In the genomic region with DNA sequence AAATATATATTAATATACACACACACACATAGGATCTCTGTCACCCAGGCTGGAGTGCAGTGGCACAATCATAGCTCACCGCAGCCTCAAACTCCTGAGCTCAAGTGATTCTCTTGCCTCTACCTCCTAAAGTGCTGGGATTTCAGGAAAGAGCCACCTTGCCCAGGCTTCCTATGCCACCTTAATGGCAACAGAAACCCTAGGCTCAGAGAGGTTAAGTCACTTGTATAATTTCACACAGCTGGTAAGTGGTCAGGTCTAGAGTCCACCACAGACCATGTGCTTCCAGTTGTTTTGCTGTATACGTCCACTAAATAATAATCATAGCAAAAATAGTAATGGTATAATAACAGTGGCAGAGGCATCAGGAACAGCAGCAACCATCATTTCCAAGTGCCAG, we compare ENCODE assay signal across 27 cellular contexts. TPM values are rescaled to one million over a fixed set of nuclear protein-coding genes. Genes with fewer than 3 reads are reported as not detected.
A peak's percentile ranks its signal among the peaks of the same experiment; 100 is the strongest.
DNase-seq lines count a peak whose midpoint lies in the region; ATAC-seq and TF ChIP-seq lines count a peak whose summit lies in the region.
"Had no signal": no experiment of that assay in that cellular context is flagged by ENCODE, and none has a peak within 500 bp of the region (broad histone marks: within the 10 kb centered on the region; RNA-seq: fewer than 3 reads in every experiment).

No MANE protein-coding gene starts in this region.

- H3K27me3 Mint-ChIP-seq in activated naive CD4-positive, alpha-beta T cell treated with anti-CD3 and anti-CD28 coated beads, Interleukin-2, amount 10 ng/mL, durations not matched to agents 7 days and 5 days: peaks cover 33% of the 10 kb centered on the region
- peaks cover 27% of the 10 kb centered on the region for H3K27me3 Mint-ChIP-seq in brain
- peaks cover 5% of the 10 kb centered on the region for H3K27me3 Mint-ChIP-seq in osteocyte (ENCODE audit: unreplicated experiment)
- H3K27me3 Mint-ChIP-seq: activated naive CD4-positive, alpha-beta T cell treated with anti-CD3 and anti-CD28 coated beads, Interleukin-2, amount 50 U/mL, for 24 hours had no signal

- no peak overlapping the region for H3K4me3 ChIP-seq in HEK293 (ENCODE audit: low read depth, low read length)
- H3K4me3 ChIP-seq: GM12878, hepatocyte had no signal

- H3K4me3 Mint-ChIP-seq in activated naive CD4-positive, alpha-beta T cell treated with anti-CD3 and anti-CD28 coated beads, Interleukin-2, amount 10 ng/mL, durations not matched to agents 7 days and 5 days: peak overlapping the region; percentile 72
- H3K4me3 Mint-ChIP-seq in brain: peak overlapping the region; percentile 39 to 69 (median 58)
- peak overlapping the region; percentile 76 for H3K4me3 Mint-ChIP-seq in osteocyte (ENCODE audit: unreplicated experiment)

- no peaks in the 10 kb centered on the region for H3K9me3 ChIP-seq in HEK293 (ENCODE audit: control insufficient read depth, insufficient read depth, low read depth, low read length)

- H3K27ac Mint-ChIP-seq in activated naive CD4-positive, alpha-beta T cell treated with anti-CD3 and anti-CD28 coated beads, Interleukin-2, amount 10 ng/mL, durations not matched to agents 7 days and 5 days: no peak overlapping the region
- H3K27ac Mint-ChIP-seq in brain (no peak overlapping the region), osteocyte (ENCODE audit: unreplicated experiment) (no peak overlapping the region)
- H3K27ac Mint-ChIP-seq: activated naive CD4-positive, alpha-beta T cell treated with anti-CD3 and anti-CD28 coated beads, Interleukin-2, amount 50 U/mL, for 24 hours; activated T-cell treated with anti-CD3 and anti-CD28 coated beads, Interleukin-2, amount 50 U/mL, for 72 hours; endodermal cell had no signal

- TF ChIP-seq CTCF in HEK293 (tag by site-specific recombination; IDR thresholded peaks at IDR 0.05) (no peak), brain (conservative IDR thresholded peaks at IDR 0.05) (no peak), osteocyte (IDR thresholded peaks at IDR 0.05) (no peak)

- H3K36me3 ChIP-seq in HEK293 (ENCODE audit: control insufficient read depth in 2 of 2, insufficient read depth in 1 of 2, low read length in 2 of 2): peaks cover 3 to 25% of the 10 kb centered on the region in 2 experiments; a peak in 2 of 3 replicates

- peaks cover 4% of the 10 kb centered on the region for H3K9me3 Mint-ChIP-seq in activated naive CD4-positive, alpha-beta T cell treated with anti-CD3 and anti-CD28 coated beads, Interleukin-2, amount 10 ng/mL, durations not matched to agents 7 days and 5 days
- H3K9me3 Mint-ChIP-seq in brain (peaks cover 6 to 16% (median 16%) of the 10 kb centered on the region in 5 experiments), osteocyte (ENCODE audit: unreplicated experiment) (peaks cover 4% of the 10 kb centered on the region)
- H3K9me3 Mint-ChIP-seq: activated naive CD4-positive, alpha-beta T cell treated with anti-CD3 and anti-CD28 coated beads, Interleukin-2, amount 50 U/mL, for 24 hours had no signal

- no peaks in the 10 kb centered on the region for H3K4me1 ChIP-seq in HEK293 (ENCODE audit: control insufficient read depth, insufficient read depth, low read length)

- H3K4me1 Mint-ChIP-seq in activated naive CD4-positive, alpha-beta T cell treated with anti-CD3 and anti-CD28 coated beads, Interleukin-2, amount 10 ng/mL, durations not matched to agents 7 days and 5 days: peaks cover 27% of the 10 kb centered on the region
- H3K4me1 Mint-ChIP-seq in brain (peaks cover 25% of the 10 kb centered on the region), osteocyte (ENCODE audit: unreplicated experiment) (peaks cover 25% of the 10 kb centered on the region)

- no peak overlapping the region for H3K27ac ChIP-seq in HEK293 (ENCODE audit: extremely low read depth, low read depth, low read length)
- H3K27ac ChIP-seq: hepatocyte, parathyroid adenoma, upper lobe of left lung had no signal

- no peak for ATAC-seq in esophagus mucosa
- ATAC-seq: activated T-cell treated with anti-CD3 and anti-CD28 coated beads, Interleukin-2, amount 50 U/mL, for 72 hours; GM12878 had no signal

- peaks cover 24% of the 10 kb centered on the region for H3K36me3 Mint-ChIP-seq in activated naive CD4-positive, alpha-beta T cell treated with anti-CD3 and anti-CD28 coated beads, Interleukin-2, amount 10 ng/mL, durations not matched to agents 7 days and 5 days
- H3K36me3 Mint-ChIP-seq in brain (peaks cover 22% of the 10 kb centered on the region), osteocyte (ENCODE audit: unreplicated experiment) (no peaks in the 10 kb centered on the region)

- DNase-seq in activated naive CD4-positive, alpha-beta T cell treated with anti-CD3 and anti-CD28 coated beads, Interleukin-2, amount 10 ng/mL, durations not matched to agents 7 days and 5 days: no peak
- DNase-seq in activated naive CD4-positive, alpha-beta T cell treated with anti-CD3 and anti-CD28 coated beads, Interleukin-2, amount 50 U/mL, for 16 hours: no peak
- DNase-seq in osteocyte (ENCODE audit: extremely low spot score, unreplicated experiment) (no peak), globus pallidus (ENCODE audit: low spot score) (no peak)
- DNase-seq: activated T-cell treated with anti-CD3 and anti-CD28 coated beads, Interleukin-2, amount 50 U/mL, for 72 hours; aorta; C1 segment of cervical spinal cord; central memory CD4-positive, alpha-beta T cell; endodermal cell; KG1; MM.1S; NCI-H2081 treated with DMSO at 0.1 percent for 48 hours; NCI-H748 treated with DMSO at 0.1 percent for 48 hours; SIG-M5; spleen; upper lobe of left lung had no signal

- CTCF ChIA-PET in activated naive CD4-positive, alpha-beta T cell treated with anti-CD3 and anti-CD28 coated beads, Interleukin-2, amount 10 ng/mL, durations not matched to agents 7 days and 5 days (lab: Charles Lee): no interaction called here
- CTCF ChIA-PET in HEK293 (lab: Yijun Ruan, JAX): interaction anchor here (0.9 kb wide), 1 partner anchor 36 kb away, joined by 5 read pairs; no protein-coding TSS in a partner anchor

- POLR2A ChIA-PET in HEK293 (lab: Yijun Ruan, JAX): interaction anchor here (1.0 to 3.5 kb wide), 2 partner anchors 12 to 26 kb away, joined by 3 to 23 read pairs; no protein-coding TSS in a partner anchor

TF ChIP-seq in HEK293, 187 proteins besides CTCF, POLR2A, EP300 and RAD21:
- no peak for TF ChIP-seq SALL2 (tag by site-specific recombination; IDR thresholded peaks at IDR 0.05; ENCODE audit: borderline replicate concordance)
- 0 out of 2 replicates have a peak, but pooled peaks have one; percentile 38 for TF ChIP-seq ZNF768 (tag by site-specific recombination; IDR thresholded peaks at IDR 0.05)

RNA-seq across cellular contexts. Expression of a gene that starts 1.3 kb away (rescaled TPM):
- 57.2 TPM for polyA plus RNA-seq in brain (ENCODE audit: insufficient read depth, low read depth, low replicate concordance)
- total RNA-seq in osteocyte: 58.0 and 64.2 TPM in 2 replicates
- 38.4 TPM for total RNA-seq in esophagus mucosa

RNA-seq across cellular contexts. Expression of a gene that starts 39.4 kb away (rescaled TPM):
- polyA plus RNA-seq in brain (ENCODE audit: insufficient read depth, low read depth, low replicate concordance): not detected
- 0.13 and 0.57 TPM in 2 replicates for total RNA-seq in osteocyte
- total RNA-seq in esophagus mucosa: 0.16 TPM
- total RNA-seq: activated CD8-positive, alpha-beta memory T cell treated with anti-CD3 and anti-CD28 coated beads for 36 hours; activated T-cell treated with anti-CD3 and anti-CD28 coated beads, Interleukin-2, amount 50 U/mL, for 72 hours; endodermal cell; frontal cortex; GM12878; HT1080; myocyte; spleen had no signal
